13 cellular contexts compared by ENCODE assay signal in the genomic region with DNA sequence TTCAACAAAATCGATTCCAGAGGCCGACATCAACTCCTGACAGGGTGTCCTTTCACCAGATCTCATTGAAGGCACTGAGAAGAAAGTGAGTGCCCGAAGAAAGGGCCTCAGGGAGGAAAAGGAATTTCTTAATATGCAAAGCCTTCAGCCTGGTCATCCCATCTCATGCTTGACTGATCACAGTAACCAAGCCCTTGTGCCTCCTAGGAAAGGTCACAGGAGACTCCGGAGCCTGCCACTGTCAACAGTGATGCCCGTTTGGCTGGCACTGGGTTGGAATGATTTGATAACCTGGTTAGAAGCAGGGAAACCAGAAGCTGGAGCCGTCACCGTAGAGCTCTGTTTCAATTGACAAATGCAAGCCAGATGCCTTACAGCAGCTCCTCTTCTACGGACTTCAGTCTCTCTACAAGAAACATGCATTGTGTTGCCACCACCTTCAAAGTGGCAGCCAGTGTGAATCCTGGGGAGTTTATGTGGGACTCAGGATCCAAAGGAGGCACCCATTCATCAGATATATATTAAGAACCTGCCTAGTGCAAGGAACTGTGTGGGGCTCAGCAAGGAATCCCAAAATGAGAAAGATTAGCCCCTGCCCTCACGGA.
"Had no signal": no experiment of that assay in that cellular context is flagged by ENCODE, and none has a peak within 500 bp of the region (broad histone marks: within the 10 kb centered on the region; RNA-seq: fewer than 3 reads in every experiment).

No MANE protein-coding gene starts in this region.

- H3K4me1 ChIP-seq: lower lobe of right lung had no signal

- H3K27me3 Mint-ChIP-seq: activated CD4-positive, alpha-beta T cell treated with anti-CD3 and anti-CD28 coated beads, Interleukin-2, amount 10 ng/mL, durations not matched to agents 7 days and 5 days; activated naive CD4-positive, alpha-beta T cell treated with anti-CD3 and anti-CD28 coated beads, Interleukin-2, amount 10 ng/mL, durations not matched to agents 7 days and 5 days had no signal

- H3K9ac ChIP-seq: parathyroid adenoma had no signal

- H3K27ac ChIP-seq: lower lobe of right lung, neutrophil, parathyroid adenoma, tibial artery had no signal

- H3K9me3 Mint-ChIP-seq: activated T-helper 2 cell treated with anti-CD3 and anti-CD28 coated beads, Interferon-gamma antibody, Interleukin-2, Interleukin-4, amounts not matched to agents 10 μg/mL and 5 μg/mL and 100 μg/mL, durations not matched to agents 14 hours and 24 hours and 36 hours had no signal

- H3K9me3 ChIP-seq: lower lobe of right lung, neutrophil, tibial artery had no signal

- H3K4me3 Mint-ChIP-seq: activated CD4-positive, alpha-beta T cell treated with anti-CD3 and anti-CD28 coated beads, Interleukin-2, amount 10 ng/mL, durations not matched to agents 7 days and 5 days; activated naive CD4-positive, alpha-beta T cell treated with anti-CD3 and anti-CD28 coated beads, Interleukin-2, amount 10 ng/mL, durations not matched to agents 7 days and 5 days; mesothelial cell of epicardium had no signal

- H2AFZ ChIP-seq: parathyroid adenoma had no signal

- H3K27me3 ChIP-seq: neutrophil, tibial artery had no signal

- H3K4me3 ChIP-seq: lower lobe of right lung, tibial artery had no signal

- H3K27ac Mint-ChIP-seq: activated CD4-positive, alpha-beta T cell treated with anti-CD3 and anti-CD28 coated beads, Interleukin-2, amount 10 ng/mL, durations not matched to agents 7 days and 5 days; activated T-helper 2 cell treated with anti-CD3 and anti-CD28 coated beads, Interferon-gamma antibody, Interleukin-2, Interleukin-4, amounts not matched to agents 10 μg/mL and 5 μg/mL and 100 μg/mL, durations not matched to agents 14 hours and 24 hours and 36 hours; mesothelial cell of epicardium had no signal

- DNase-seq: activated CD4-positive, alpha-beta T cell treated with anti-CD3 and anti-CD28 coated beads, Interleukin-2, amount 10 ng/mL, durations not matched to agents 7 days and 5 days; activated CD8-positive, alpha-beta memory T cell treated with anti-CD3 and anti-CD28 coated beads, Interleukin-2, amount 50 U/mL, for 48 hours; activated naive CD4-positive, alpha-beta T cell treated with anti-CD3 and anti-CD28 coated beads, Interleukin-2, amount 10 ng/mL, durations not matched to agents 7 days and 5 days; hippocampal formation; lower lobe of right lung; stimulated activated naive CD4-positive, alpha-beta T cell; T-helper 2 cell; tibial artery had no signal

- ATAC-seq: esophagus mucosa, lower lobe of right lung had no signal
